27 cellular contexts compared by ENCODE assay signal in the genomic region with DNA sequence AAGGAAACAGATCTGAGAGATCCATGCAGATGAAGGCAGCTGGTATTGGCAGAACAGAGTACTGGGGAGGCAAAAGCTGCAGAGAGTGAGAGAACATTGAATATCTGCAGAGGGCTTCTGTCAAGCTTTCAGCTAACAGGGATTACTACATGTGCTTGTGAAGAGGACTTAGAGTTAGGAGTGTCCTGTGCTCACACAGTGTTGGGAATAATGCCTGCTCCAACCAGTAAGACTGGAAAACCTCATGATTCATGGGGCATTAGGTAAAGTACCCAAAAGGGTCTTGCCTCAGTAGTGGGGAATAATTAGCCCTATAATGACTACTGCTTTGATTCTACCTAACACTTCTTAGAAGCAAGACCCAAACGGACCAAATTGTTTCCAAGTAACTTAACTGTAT.
DNase-seq lines count a peak whose midpoint lies in the region; ATAC-seq, FAIRE-seq and TF ChIP-seq lines count a peak whose summit lies in the region.
"Had no signal": no experiment of that assay in that cellular context is flagged by ENCODE, and none has a peak within 500 bp of the region (broad histone marks: within the 10 kb centered on the region; RNA-seq: fewer than 3 reads in every experiment).

No MANE protein-coding gene starts in this region.

- H3K4me1 ChIP-seq in mesendoderm (ENCODE audit: control insufficient read depth, low read depth, low read length) (no peaks in the 10 kb centered on the region), hepatocyte (ENCODE audit: insufficient read depth) (no peaks in the 10 kb centered on the region)
- H3K4me1 ChIP-seq in naive thymus-derived CD4-positive, alpha-beta T cell (ENCODE audit: control insufficient read depth in 2 of 2, insufficient read depth in 2 of 2, low read length in 2 of 2): no peaks in the 10 kb centered on the region
- H3K4me1 ChIP-seq: HAP-1, Peyer's patch had no signal

- intact Hi-C loops in posterior vena cava (cut with DNase I): no loop called here
- intact Hi-C loops in naive thymus-derived CD4-positive, alpha-beta T cell (cut with micrococcal nuclease): no loop called here

- H3K27ac ChIP-seq in mesendoderm (ENCODE audit: low read depth, low read length) (no peak overlapping the region), hepatocyte (no peak overlapping the region)
- H3K27ac ChIP-seq in naive thymus-derived CD4-positive, alpha-beta T cell (ENCODE audit: low read depth, low read length): no peak overlapping the region
- H3K27ac ChIP-seq: GM23248, Peyer's patch, SK-N-MC had no signal

- H2BK120ac ChIP-seq in mesendoderm (ENCODE audit: low read depth, low read length): no peak overlapping the region

- H3K27me3 ChIP-seq in bronchial epithelial cell (ENCODE audit: control insufficient read depth, insufficient read depth, low read length): no peaks in the 10 kb centered on the region
- H3K27me3 ChIP-seq in mesendoderm (ENCODE audit: insufficient read depth, low read length, poor library complexity): no peaks in the 10 kb centered on the region
- no peaks in the 10 kb centered on the region for H3K27me3 ChIP-seq in hepatocyte
- no peaks in the 10 kb centered on the region for H3K27me3 ChIP-seq in naive thymus-derived CD4-positive, alpha-beta T cell (ENCODE audit: control insufficient read depth in 2 of 2, insufficient read depth in 2 of 2, low read length in 2 of 2)
- H3K27me3 ChIP-seq: MG63, Peyer's patch had no signal

- H3K36me3 Mint-ChIP-seq in naive thymus-derived CD4-positive, alpha-beta T cell: no peaks in the 10 kb centered on the region
- H3K36me3 Mint-ChIP-seq: CD4-positive, alpha-beta memory T cell had no signal

- no peaks in the 10 kb centered on the region for H3K79me2 ChIP-seq in mesendoderm (ENCODE audit: control insufficient read depth, insufficient read depth, low read length)
- no peaks in the 10 kb centered on the region for H3K79me2 ChIP-seq in hepatocyte

- no peaks in the 10 kb centered on the region for H3K79me1 ChIP-seq in mesendoderm (ENCODE audit: low read length)

- H3K4me3 ChIP-seq in bronchial epithelial cell (ENCODE audit: low read depth, low read length): no peak overlapping the region
- H3K4me3 ChIP-seq in mesendoderm (ENCODE audit: low read length): no peak overlapping the region
- no peak overlapping the region for H3K4me3 ChIP-seq in hepatocyte
- H3K4me3 ChIP-seq in naive thymus-derived CD4-positive, alpha-beta T cell (ENCODE audit: low read length): no peak overlapping the region
- H3K4me3 ChIP-seq: GM23248, HAP-1, MG63, Peyer's patch, SK-N-MC had no signal

- H3K9me3 Mint-ChIP-seq in naive thymus-derived CD4-positive, alpha-beta T cell: peaks cover 0 to 7% (median 0%) of the 10 kb centered on the region in 11 donors

- no peak overlapping the region for H2BK5ac ChIP-seq in mesendoderm (ENCODE audit: low read length)

- no peak overlapping the region for H3K9ac ChIP-seq in mesendoderm (ENCODE audit: low read length)
- H3K9ac ChIP-seq: GM23248 had no signal

- H3K9me3 ChIP-seq in hepatocyte (ENCODE audit: low read depth): no peaks in the 10 kb centered on the region
- no peaks in the 10 kb centered on the region for H3K9me3 ChIP-seq in naive thymus-derived CD4-positive, alpha-beta T cell (ENCODE audit: control insufficient read depth in 2 of 3, low read length in 3 of 3)
- H3K9me3 ChIP-seq: HAP-1, MG63, Peyer's patch had no signal

- DNase-seq in NCI-H510A treated with DMSO at 0.1 percent for 48 hours (lab: John Stamatoyannopoulos, UW): peak; percentile 56
- no peak for DNase-seq in NCI-H510A (lab: John Stamatoyannopoulos, UW)
- DNase-seq in bronchial epithelial cell (ENCODE audit: low read depth): peak; percentile 53
- peak; percentile 5 for DNase-seq in mesendoderm
- DNase-seq in hepatocyte (ENCODE audit: low spot score): no peak
- no peak for DNase-seq in posterior vena cava (ENCODE audit: low spot score)
- no peak for DNase-seq in naive thymus-derived CD4-positive, alpha-beta T cell
- DNase-seq: AML-193; C1 segment of cervical spinal cord; CD4-positive, alpha-beta memory T cell; COR-L47; GM23248; HFFc6; IMR-90; KG1; MG63; NCI-H2029; NCI-H226; NCI-H526; NCI-H82; OCI-M1; Peyer's patch; SHP77 treated with DMSO at 0.1 percent for 48 hours had no signal

- H2AFZ ChIP-seq in hepatocyte: no peak overlapping the region
- H2AFZ ChIP-seq: GM23248 had no signal

- H3K4me3 Mint-ChIP-seq in naive thymus-derived CD4-positive, alpha-beta T cell: no peak overlapping the region
- H3K4me3 Mint-ChIP-seq: CD4-positive, alpha-beta memory T cell; HFFc6 had no signal

- no CpG with 5 or more reads among the region's 1 CpG for WGBS in mesendoderm (ENCODE audit: extremely low coverage, insufficient coverage, low lambda C conversion rate)
- 54% methylated on average over 1 of the region's 1 CpG for WGBS in hepatocyte (ENCODE audit: low lambda C conversion rate, missing lambda C conversion rate)

- H3K36me3 ChIP-seq in bronchial epithelial cell (ENCODE audit: control insufficient read depth, insufficient read depth, low read length): no peaks in the 10 kb centered on the region
- H3K36me3 ChIP-seq in mesendoderm (ENCODE audit: control insufficient read depth, insufficient read depth, low read length): no peaks in the 10 kb centered on the region
- no peaks in the 10 kb centered on the region for H3K36me3 ChIP-seq in hepatocyte (replicated peaks; ENCODE audit: insufficient read depth, low read depth)
- H3K36me3 ChIP-seq in naive thymus-derived CD4-positive, alpha-beta T cell (ENCODE audit: control insufficient read depth in 2 of 3, insufficient read depth in 3 of 3, low read length in 3 of 3): no peaks in the 10 kb centered on the region
- H3K36me3 ChIP-seq: HAP-1, MG63, Peyer's patch had no signal

- H3K9me2 ChIP-seq in hepatocyte (replicated peaks; ENCODE audit: insufficient read depth): no peaks in the 10 kb centered on the region

- ATAC-seq in naive thymus-derived CD4-positive, alpha-beta T cell: no peak

- no peak overlapping the region for H2BK15ac ChIP-seq in mesendoderm (replicated peaks; ENCODE audit: low read depth)

- no peaks in the 10 kb centered on the region for H3K4me1 Mint-ChIP-seq in naive thymus-derived CD4-positive, alpha-beta T cell
- H3K4me1 Mint-ChIP-seq: CD4-positive, alpha-beta memory T cell had no signal

- H3K4me2 ChIP-seq in mesendoderm (ENCODE audit: low read length): no peak overlapping the region
- no peak overlapping the region for H3K4me2 ChIP-seq in hepatocyte

- no peak overlapping the region for H3K4ac ChIP-seq in mesendoderm (ENCODE audit: low read depth, low read length)

- TF ChIP-seq CTCF in bronchial epithelial cell (IDR thresholded peaks at IDR 0.05; ENCODE audit: insufficient read depth, low read length, severe bottlenecking) (no peak), hepatocyte (IDR thresholded peaks at IDR 0.05; ENCODE audit: poor library complexity) (no peak)

- H4K5ac ChIP-seq in mesendoderm (ENCODE audit: low read length): no peak overlapping the region

- H3K27ac Mint-ChIP-seq in naive thymus-derived CD4-positive, alpha-beta T cell: no peak overlapping the region
- H3K27ac Mint-ChIP-seq: CD4-positive, alpha-beta memory T cell; HFFc6 had no signal

- no peaks in the 10 kb centered on the region for H4K20me1 ChIP-seq in hepatocyte (ENCODE audit: insufficient read depth, poor library complexity, severe bottlenecking)

- POLR2A ChIA-PET in naive thymus-derived CD4-positive, alpha-beta T cell (lab: Charles Lee): no interaction called here

- no peak overlapping the region for H4K8ac ChIP-seq in mesendoderm (ENCODE audit: low read depth, low read length)

- no peak overlapping the region for H3K23ac ChIP-seq in mesendoderm (ENCODE audit: low read length)

- no peak overlapping the region for H2AK5ac ChIP-seq in mesendoderm (ENCODE audit: low read length)

- CTCF ChIA-PET in naive thymus-derived CD4-positive, alpha-beta T cell (lab: Charles Lee): no interaction called here

- FAIRE-seq in bronchial epithelial cell (lab: Jason Lieb, UNC): no peak
- FAIRE-seq: A204.1, G401.6 had no signal

- H3K56ac ChIP-seq in mesendoderm (ENCODE audit: low read length): no peak overlapping the region

- H3K27me3 Mint-ChIP-seq in naive thymus-derived CD4-positive, alpha-beta T cell: peaks cover 0 to 4% (median 0%) of the 10 kb centered on the region in 5 donors
- H3K27me3 Mint-ChIP-seq: CD4-positive, alpha-beta memory T cell had no signal

- peak overlapping the region; percentile 28 for H3K18ac ChIP-seq in mesendoderm (ENCODE audit: low read length)

Comparison
In these comparisons a context has a peak if more than half of its experiments do, and no peak if none do; other contexts are left out.
1. DNase-seq: peak in NCI-H510A treated with DMSO at 0.1 percent for 48 hours (single experiment), bronchial epithelial cell (single experiment) and mesendoderm (single experiment); none in NCI-H510A (single experiment), hepatocyte (single experiment), posterior vena cava (single experiment) and naive thymus-derived CD4-positive, alpha-beta T cell (0 of 9).